Comparison of ENCODE assay signal across 8 cellular contexts in the genomic region with DNA sequence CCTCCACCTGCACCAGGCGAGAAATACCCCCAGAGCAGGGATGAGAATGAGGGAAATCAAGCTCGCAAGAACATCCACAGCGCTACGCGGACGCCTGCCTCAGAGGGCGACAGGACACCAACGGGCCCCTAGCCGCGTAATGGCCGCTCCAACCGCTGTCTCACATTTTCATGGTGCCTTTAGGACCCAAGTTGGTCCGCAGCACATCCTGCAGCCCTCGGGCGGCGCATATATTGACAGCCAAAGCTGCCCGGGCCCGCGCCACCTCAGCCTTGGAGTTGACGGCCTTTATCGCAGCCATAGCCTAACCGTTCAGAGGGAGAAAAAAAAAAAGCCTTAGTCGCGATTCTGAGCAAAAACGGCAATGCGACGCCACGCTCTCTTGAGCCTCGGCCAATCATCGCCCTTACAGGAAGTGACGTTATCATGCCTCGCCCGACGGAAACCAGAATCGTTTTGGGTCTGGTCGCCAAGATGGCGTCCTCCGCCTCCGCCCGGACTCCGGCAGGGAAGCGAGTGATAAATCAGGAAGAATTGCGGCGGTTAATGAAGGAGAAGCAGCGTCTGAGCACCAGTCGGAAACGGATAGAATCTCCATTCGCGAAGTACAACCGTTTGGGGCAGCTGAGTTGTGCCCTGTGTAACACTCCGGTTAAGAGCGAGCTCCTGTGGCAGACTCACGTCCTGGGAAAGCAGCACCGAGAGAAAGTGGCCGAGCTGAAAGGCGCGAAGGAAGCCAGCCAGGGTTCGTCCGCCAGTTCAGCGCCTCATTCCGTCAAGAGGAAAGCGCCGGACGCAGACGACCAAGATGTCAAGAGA. TPM values are rescaled to one million over a fixed set of nuclear protein-coding genes. Genes with fewer than 3 reads are reported as not detected.
DNase-seq lines count a peak whose midpoint lies in the region; ATAC-seq and TF ChIP-seq lines count a peak whose summit lies in the region.

A gene with protein sequence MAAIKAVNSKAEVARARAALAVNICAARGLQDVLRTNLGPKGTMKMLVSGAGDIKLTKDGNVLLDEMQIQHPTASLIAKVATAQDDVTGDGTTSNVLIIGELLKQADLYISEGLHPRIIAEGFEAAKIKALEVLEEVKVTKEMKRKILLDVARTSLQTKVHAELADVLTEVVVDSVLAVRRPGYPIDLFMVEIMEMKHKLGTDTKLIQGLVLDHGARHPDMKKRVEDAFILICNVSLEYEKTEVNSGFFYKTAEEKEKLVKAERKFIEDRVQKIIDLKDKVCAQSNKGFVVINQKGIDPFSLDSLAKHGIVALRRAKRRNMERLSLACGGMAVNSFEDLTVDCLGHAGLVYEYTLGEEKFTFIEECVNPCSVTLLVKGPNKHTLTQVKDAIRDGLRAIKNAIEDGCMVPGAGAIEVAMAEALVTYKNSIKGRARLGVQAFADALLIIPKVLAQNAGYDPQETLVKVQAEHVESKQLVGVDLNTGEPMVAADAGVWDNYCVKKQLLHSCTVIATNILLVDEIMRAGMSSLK (minus strand): TSS at position 368 of the 819 bp plus-strand sequence. CDS start 67 bp downstream, at position 301.
A gene with protein sequence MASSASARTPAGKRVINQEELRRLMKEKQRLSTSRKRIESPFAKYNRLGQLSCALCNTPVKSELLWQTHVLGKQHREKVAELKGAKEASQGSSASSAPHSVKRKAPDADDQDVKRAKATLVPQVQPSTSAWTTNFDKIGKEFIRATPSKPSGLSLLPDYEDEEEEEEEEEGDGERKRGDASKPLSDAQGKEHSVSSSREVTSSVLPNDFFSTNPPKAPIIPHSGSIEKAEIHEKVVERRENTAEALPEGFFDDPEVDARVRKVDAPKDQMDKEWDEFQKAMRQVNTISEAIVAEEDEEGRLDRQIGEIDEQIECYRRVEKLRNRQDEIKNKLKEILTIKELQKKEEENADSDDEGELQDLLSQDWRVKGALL (plus strand): TSS at position 448 of the 819 bp plus-strand sequence. CDS start 27 bp downstream, at position 475.

- peak within 1 kb of the TSS; percentile 79 for H3K27ac ChIP-seq in RWPE1

- TF ChIP-seq CTCF in RWPE1 (conservative IDR thresholded peaks at IDR 0.05; ENCODE audit: low read depth) = no peak
- TF ChIP-seq CTCF in fibroblast of the aortic adventitia (IDR thresholded peaks at IDR 0.05; ENCODE audit: insufficient read depth, low read length) = no peak

- peak within 1 kb of the TSS; percentile 98 to 99 for H3K27ac Mint-ChIP-seq in natural killer cell treated with Interleukin-12 subunit alpha and Interleukin-12 subunit beta and Interleukin-15 and Interleukin-18, amount 100 ng/mL, for 72 hours

- POLR2A ChIA-PET in RWPE1 (lab: Yijun Ruan, JAX; ENCODE audit: low non-redundant PET) = interaction anchor here (0.7 to 1.0 kb wide), 3 partner anchors 19 to 434 kb away, joined by 3 to 5 read pairs (median 4); a partner anchor contains a TSS

- H3K9me3 Mint-ChIP-seq in natural killer cell treated with Interleukin-12 subunit alpha and Interleukin-12 subunit beta and Interleukin-15 and Interleukin-18, amount 100 ng/mL, for 72 hours = no peaks in the 10 kb centered on the region

- peaks cover 35% of the 10 kb centered on the region for H3K36me3 Mint-ChIP-seq in natural killer cell treated with Interleukin-12 subunit alpha and Interleukin-12 subunit beta and Interleukin-15 and Interleukin-18, amount 100 ng/mL, for 72 hours

- ATAC-seq in natural killer cell treated with Interleukin-12 subunit alpha and Interleukin-12 subunit beta and Interleukin-15 and Interleukin-18, amount 100 ng/mL, for 72 hours = peak; percentile 96 to 98

- H3K27me3 Mint-ChIP-seq in natural killer cell treated with Interleukin-12 subunit alpha and Interleukin-12 subunit beta and Interleukin-15 and Interleukin-18, amount 100 ng/mL, for 72 hours = peaks cover 6 to 9% of the 10 kb centered on the region in 2 donors

- CTCF ChIA-PET in RWPE1 (lab: Yijun Ruan, JAX) = interaction anchor here (0.7 to 0.8 kb wide), 2 partner anchors 114 to 541 kb away, joined by 4 to 7 read pairs; no protein-coding TSS in a partner anchor

- H3K4me3 Mint-ChIP-seq in natural killer cell treated with Interleukin-12 subunit alpha and Interleukin-12 subunit beta and Interleukin-15 and Interleukin-18, amount 100 ng/mL, for 72 hours = peak within 1 kb of the TSS; percentile 99

- peak within 1 kb of the TSS; percentile 99 for H3K4me3 ChIP-seq in fibroblast of the aortic adventitia (ENCODE audit: low read depth, low read length)

- DNase-seq in EL (peak; percentile 94), H4 (ENCODE audit: low spot score) (peak; percentile 95), LoVo (ENCODE audit: low spot score) (peak; percentile 94), RWPE1 (ENCODE audit: low spot score) (peak; percentile 94), fibroblast of the aortic adventitia (ENCODE audit: low read depth) (peak; percentile 96)
- DNase-seq in activated effector memory CD4-positive, alpha-beta T cell treated with Interleukin-2 at 50 U/mL for 16 hours = peak; percentile 84
- peak; percentile 94 for DNase-seq in natural killer cell treated with Interleukin-12 subunit alpha and Interleukin-12 subunit beta and Interleukin-15 and Interleukin-18, amount 100 ng/mL, for 72 hours (ENCODE audit: low spot score)
- DNase-seq in stimulated activated naive CD4-positive, alpha-beta T cell treated with Interleukin-2 at 50 U/mL for 16 hours (lab: John Stamatoyannopoulos, UW) = peak; percentile 91

- peaks cover 28 to 31% of the 10 kb centered on the region in 2 donors for H3K4me1 Mint-ChIP-seq in natural killer cell treated with Interleukin-12 subunit alpha and Interleukin-12 subunit beta and Interleukin-15 and Interleukin-18, amount 100 ng/mL, for 72 hours (ENCODE audit: low read depth in 2 of 2)

RNA-seq across cellular contexts. Expression of the first gene that starts in this region (rescaled TPM):
- 1.9 and 2.9 TPM in 2 replicates for total RNA-seq in H4 (2014; rRNA removed; shearing (Covaris generic))
- total RNA-seq in fibroblast of the aortic adventitia (ENCODE audit: low replicate concordance) = 3.2 and 12.0 TPM in 2 replicates
- total RNA-seq in natural killer cell treated with Interleukin-12 subunit alpha and Interleukin-12 subunit beta and Interleukin-15 and Interleukin-18, amount 100 ng/mL, for 72 hours = 1 to 10 TPM in 1 of 2 donors, under 1 TPM in 1; 0.45 to 1.9 TPM

RNA-seq across cellular contexts. Expression of the second gene that starts in this region (rescaled TPM):
- 10.8 and 11.1 TPM in 2 replicates for total RNA-seq in H4 (2014; rRNA removed; shearing (Covaris generic))
- total RNA-seq in fibroblast of the aortic adventitia (ENCODE audit: low replicate concordance) = 10.5 and 94.8 TPM in 2 replicates
- 10 to 100 TPM; 21.0 to 29.5 TPM for total RNA-seq in natural killer cell treated with Interleukin-12 subunit alpha and Interleukin-12 subunit beta and Interleukin-15 and Interleukin-18, amount 100 ng/mL, for 72 hours

Comparison
In these comparisons a context has a peak if more than half of its experiments do, and no peak if none do; other contexts are left out.
1. Peak in every context shown above with its lines: DNase-seq, ATAC-seq, H3K4me3 ChIP-seq and H3K27ac ChIP-seq.